In the genomic region with DNA sequence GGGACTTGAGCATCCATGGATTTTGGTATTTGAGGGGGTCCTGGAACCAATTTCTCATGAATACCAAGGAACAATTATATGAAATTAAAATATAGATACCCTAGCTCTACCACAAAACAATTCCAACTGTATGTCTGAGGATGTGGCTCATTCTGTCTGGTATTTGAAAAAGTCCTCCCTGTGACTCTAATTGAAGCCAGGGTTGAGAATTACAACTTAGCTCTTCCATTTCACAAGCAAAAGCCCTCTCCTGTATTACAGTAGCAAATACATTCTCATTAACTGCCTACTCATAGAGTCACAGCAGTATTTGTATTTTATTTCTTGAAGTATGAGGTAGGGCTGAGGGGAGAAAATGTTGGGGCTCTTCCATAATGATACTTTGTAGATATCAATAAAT, we compare ENCODE assay signal across 10 cellular contexts.
"Had no signal": no experiment of that assay in that cellular context is flagged by ENCODE, and none has a peak within 500 bp of the region (broad histone marks: within the 10 kb centered on the region; RNA-seq: fewer than 3 reads in every experiment).

No MANE protein-coding gene starts in this region.

- FAIRE-seq: H1, H54 had no signal

- DNase-seq: GM23248, GOT3, H7, H9, HCEC 1CT, HFFc6 had no signal

- H3K4me1 ChIP-seq: HAP-1 had no signal

- H3K27ac Mint-ChIP-seq: GM23338, H9, HFFc6 had no signal

- H3K27ac ChIP-seq: GM23248 had no signal

- H3K9ac ChIP-seq: GM23248 had no signal

- H3K9me3 ChIP-seq: HAP-1 had no signal

- H3K4me2 ChIP-seq: GM23338 had no signal

- H3K9me3 Mint-ChIP-seq: GM23338 had no signal

- H3K36me3 ChIP-seq: HAP-1 had no signal

- H2AFZ ChIP-seq: GM23248, GM23338 had no signal

- H3K4me3 ChIP-seq: GM23248, GM23338, HAP-1 had no signal

- H3K4me3 Mint-ChIP-seq: GM23338, H9, HFFc6 had no signal
